In the genomic region with DNA sequence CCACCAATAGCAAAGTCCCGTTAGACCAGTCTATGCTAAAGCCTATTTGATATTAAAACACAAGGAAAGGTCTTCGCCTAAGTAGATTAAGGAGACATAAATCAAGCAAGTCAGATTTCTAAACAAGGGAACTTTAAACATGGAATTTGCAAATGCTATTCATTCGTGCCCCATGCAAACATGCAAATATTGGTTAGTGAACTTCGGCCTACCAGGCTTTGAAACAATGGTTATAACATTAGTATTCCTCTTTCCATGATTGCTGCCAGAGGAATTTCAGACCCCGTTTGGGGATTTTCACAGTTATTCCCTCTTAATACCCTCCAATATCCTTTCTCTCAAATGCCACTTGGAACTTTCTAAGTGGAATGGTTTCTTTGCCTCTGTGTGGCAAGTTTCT, we compare ENCODE assay signal across 23 cellular contexts. TPM values are rescaled to one million over a fixed set of nuclear protein-coding genes. Genes with fewer than 3 reads are reported as not detected.
DNase-seq lines count a peak whose midpoint lies in the region; ATAC-seq, FAIRE-seq and TF ChIP-seq lines count a peak whose summit lies in the region.
"Had no signal": no experiment of that assay in that cellular context is flagged by ENCODE, and none has a peak within 500 bp of the region (broad histone marks: within the 10 kb centered on the region; RNA-seq: fewer than 3 reads in every experiment).

No MANE protein-coding gene starts in this region.

- POLR2A ChIA-PET in HepG2 (lab: Yijun Ruan, JAX): no interaction called here

- H3K79me2 ChIP-seq in HepG2 (ENCODE audit: insufficient read depth, low read length): no peaks in the 10 kb centered on the region

- in situ Hi-C loops in HepG2 (cut with HindIII; ENCODE audit: extremely low pct_ligation_motif_present, low pct_unique_long_range_greater_than_20kb): no loop called here

- BruUV-seq in HepG2 (replicated peaks; lab: Mats Ljungman, UMichigan): no TSS peak

- TF ChIP-seq EP300 in HepG2 (IDR thresholded peaks at IDR 0.05; ENCODE audit: low read depth in 2 of 2, low read length in 2 of 2) (no peak), HepG2 (CRISPR knock-in tag; IDR thresholded peaks at IDR 0.05; ENCODE audit: borderline replicate concordance) (no peak)

- H3K9ac ChIP-seq in HepG2 (ENCODE audit: insufficient read depth, low read depth, low read length): no peak overlapping the region
- H3K9ac ChIP-seq: BLaER1 treated with 17β-estradiol and CSF1 and Interleukin-3, amounts not matched to agents 10 nM and 100 nM; GM23248 had no signal

- CTCF ChIA-PET in HepG2 (lab: Yijun Ruan, JAX; ENCODE audit: low intra/inter-chr PET ratio, low total read pairs): no interaction called here

- TF ChIP-seq CTCF in D721Med (IDR thresholded peaks at IDR 0.05; ENCODE audit: insufficient read depth, missing control alignments): no peak
- TF ChIP-seq CTCF in HepG2 (CRISPR knock-in tag; IDR thresholded peaks at IDR 0.05): no peak
- TF ChIP-seq CTCF in GM10266 (IDR thresholded peaks at IDR 0.05; ENCODE audit: control insufficient read depth, insufficient read depth, low read depth, missing control alignments): no peak

- H3K9me3 ChIP-seq in HepG2 (ENCODE audit: low read length): no peaks in the 10 kb centered on the region
- H3K9me3 ChIP-seq: A549; BE2C; BLaER1 treated with 17β-estradiol and CSF1 and Interleukin-3, amounts not matched to agents 10 nM and 100 nM had no signal

- H4K20me1 ChIP-seq in HepG2 (ENCODE audit: insufficient read depth, low read length): no peaks in the 10 kb centered on the region
- H4K20me1 ChIP-seq: BLaER1 treated with 17β-estradiol and CSF1 and Interleukin-3, amounts not matched to agents 10 nM and 100 nM had no signal

- TF ChIP-seq RAD21 in HepG2 (CRISPR knock-in tag; IDR thresholded peaks at IDR 0.05): no peak

- no peak overlapping the region for H3K4me3 ChIP-seq in HepG2 (replicated peaks in 1 of 3; ENCODE audit: insufficient read depth in 1 of 3, low read depth in 2 of 3, low read length in 3 of 3)
- H3K4me3 ChIP-seq: A549; BLaER1 treated with 17β-estradiol and CSF1 and Interleukin-3, amounts not matched to agents 10 nM and 100 nM; GM12878; GM23248 had no signal

- under 1% methylated on average over 5 of the region's 5 CpGs for WGBS in HepG2 (ENCODE audit: low lambda C conversion rate)

- H3K36me3 ChIP-seq in HepG2 (replicated peaks in 1 of 2; ENCODE audit: control insufficient read depth in 1 of 2, insufficient read depth in 2 of 2, low read length in 2 of 2): no peaks in the 10 kb centered on the region
- H3K36me3 ChIP-seq: BE2C; BLaER1 treated with 17β-estradiol and CSF1 and Interleukin-3, amounts not matched to agents 10 nM and 100 nM had no signal

- H2AFZ ChIP-seq in HepG2 (ENCODE audit: low read length): peak overlapping the region; percentile 54
- H2AFZ ChIP-seq: GM23248 had no signal

- no peak for TF ChIP-seq POLR2A in HepG2 (IDR thresholded peaks at IDR 0.05; ENCODE audit: insufficient read depth in 1 of 2, low read depth in 2 of 2, low read length in 2 of 2)

- H3K27ac ChIP-seq in HepG2 (ENCODE audit: extremely low read length, insufficient read depth, low read length): no peak overlapping the region
- H3K27ac ChIP-seq: A549; BLaER1 treated with 17β-estradiol and CSF1 and Interleukin-3, amounts not matched to agents 10 nM and 100 nM; GM23248 had no signal

- ATAC-seq in HepG2 (no peak), left colon (no peak)
- ATAC-seq: A549, GM12878 had no signal

- peaks cover 35% of the 10 kb centered on the region for H3K4me1 ChIP-seq in HepG2 (ENCODE audit: insufficient read depth, low read length)
- H3K4me1 ChIP-seq: BE2C had no signal

- peak; percentile 84 for FAIRE-seq in D721Med (lab: Jason Lieb, UNC)
- FAIRE-seq in HepG2 (lab: Jason Lieb, UNC): no peak
- FAIRE-seq: A549, G401.6, GM12878, GM19239, H1 had no signal

- intact Hi-C loops in HepG2 (cut with micrococcal nuclease; ENCODE audit: unreplicated experiment) (no loop called here), left colon (cut with DNase I, micrococcal nuclease) (no loop called here)

- DNase-seq in D721Med (ENCODE audit: insufficient read length, low spot score) (no peak), NCI-H82 (lab: John Stamatoyannopoulos, UW) (peak; percentile 85), HepG2 (ENCODE audit: low spot score) (peak; percentile 9), GM10266 (ENCODE audit: extremely low spot score) (no peak), NCI-H2107 treated with DMSO at 0.1 percent for 48 hours (lab: John Stamatoyannopoulos, UW; ENCODE audit: unreplicated experiment) (no peak), left colon (no peak)
- DNase-seq: 8988T; ACHN; AML-193; BE2C; CD4-positive, alpha-beta T cell; CD8-positive, alpha-beta memory T cell; DMS153; DND-41; GM23248; H7; HCEC 1CT had no signal

- no peaks in the 10 kb centered on the region for H3K27me3 ChIP-seq in HepG2 (ENCODE audit: control insufficient read depth in 1 of 2, insufficient read depth in 2 of 2, low read length in 2 of 2)
- H3K27me3 ChIP-seq: BLaER1 treated with 17β-estradiol and CSF1 and Interleukin-3, amounts not matched to agents 10 nM and 100 nM had no signal

- H3K4me2 ChIP-seq in HepG2 (ENCODE audit: low read depth, low read length): peak overlapping the region; percentile 5; the same call in 1 of the 2 replicates
- H3K4me2 ChIP-seq: A549; BLaER1 treated with 17β-estradiol and CSF1 and Interleukin-3, amounts not matched to agents 10 nM and 100 nM had no signal

TF ChIP-seq in HepG2, 621 proteins besides CTCF, POLR2A, EP300 and RAD21 (continues in another document):
- TF ChIP-seq ZNF136 (CRISPR knock-in tag; IDR thresholded peaks at IDR 0.05; ENCODE audit: low read depth) (no peak), ZNF713 (CRISPR knock-in tag; IDR thresholded peaks at IDR 0.05) (no peak), EHMT2 (IDR thresholded peaks at IDR 0.05; ENCODE audit: borderline replicate concordance, low read depth, low read length) (no peak), ELF1 (CRISPR knock-in tag; IDR thresholded peaks at IDR 0.05) (no peak), ZNF629 (CRISPR knock-in tag; conservative IDR thresholded peaks at IDR 0.05) (no peak), MEIS1 (CRISPR knock-in tag; IDR thresholded peaks at IDR 0.05; ENCODE audit: borderline replicate concordance) (no peak), ISX (CRISPR knock-in tag; conservative IDR thresholded peaks at IDR 0.05) (no peak), ZNF546 (CRISPR knock-in tag; conservative IDR thresholded peaks at IDR 0.05) (no peak)
- TF ChIP-seq, protein P1, sequence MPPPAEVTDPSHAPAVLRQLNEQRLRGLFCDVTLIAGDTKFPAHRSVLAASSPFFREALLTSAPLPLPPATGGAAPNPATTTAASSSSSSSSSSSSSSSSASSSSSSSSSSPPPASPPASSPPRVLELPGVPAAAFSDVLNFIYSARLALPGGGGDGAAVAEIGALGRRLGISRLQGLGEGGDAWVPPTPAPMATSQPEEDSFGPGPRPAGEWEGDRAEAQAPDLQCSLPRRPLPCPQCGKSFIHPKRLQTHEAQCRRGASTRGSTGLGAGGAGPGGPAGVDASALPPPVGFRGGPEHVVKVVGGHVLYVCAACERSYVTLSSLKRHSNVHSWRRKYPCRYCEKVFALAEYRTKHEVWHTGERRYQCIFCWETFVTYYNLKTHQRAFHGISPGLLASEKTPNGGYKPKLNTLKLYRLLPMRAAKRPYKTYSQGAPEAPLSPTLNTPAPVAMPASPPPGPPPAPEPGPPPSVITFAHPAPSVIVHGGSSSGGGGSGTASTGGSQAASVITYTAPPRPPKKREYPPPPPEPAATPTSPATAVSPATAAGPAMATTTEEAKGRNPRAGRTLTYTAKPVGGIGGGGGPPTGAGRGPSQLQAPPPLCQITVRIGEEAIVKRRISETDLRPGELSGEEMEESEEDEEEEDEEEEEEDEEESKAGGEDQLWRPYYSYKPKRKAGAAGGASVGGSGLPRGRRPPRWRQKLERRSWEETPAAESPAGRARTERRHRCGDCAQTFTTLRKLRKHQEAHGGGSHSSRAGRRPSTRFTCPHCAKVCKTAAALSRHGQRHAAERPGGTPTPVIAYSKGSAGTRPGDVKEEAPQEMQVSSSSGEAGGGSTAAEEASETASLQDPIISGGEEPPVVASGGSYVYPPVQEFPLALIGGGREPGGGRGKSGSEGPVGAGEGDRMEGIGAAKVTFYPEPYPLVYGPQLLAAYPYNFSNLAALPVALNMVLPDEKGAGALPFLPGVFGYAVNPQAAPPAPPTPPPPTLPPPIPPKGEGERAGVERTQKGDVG (CRISPR knock-in tag; IDR thresholded peaks at IDR 0.05; ENCODE audit: borderline replicate concordance): no peak

RNA-seq across cellular contexts. Expression of a gene that starts 36.9 kb away (rescaled TPM):
- total RNA-seq in HepG2 (2016; rRNA removed; fragmentation: Illumina TruSeq; extraction: Trizol) (11.9 and 13.1 TPM in 2 replicates), left colon (10 to 100 TPM; 29.8 to 34.0 TPM)
- total RNA-seq in HepG2 (2016; cell fraction: cytosol; rRNA removed; fragmentation: Illumina TruSeq; extraction: Trizol; ENCODE audit: low read depth): 5.4 and 7.1 TPM in 2 replicates
- total RNA-seq in HepG2 (2016; cell fraction: insoluble cytoplasmic fraction; rRNA removed; fragmentation: Illumina TruSeq; extraction: Trizol): 11.5 and 15.5 TPM in 2 replicates
- 9.9 and 10.1 TPM in 2 replicates for total RNA-seq in HepG2 (2016; cell fraction: membrane; rRNA removed; fragmentation: Illumina TruSeq; extraction: Trizol)
- 24.9 and 26.5 TPM in 2 replicates for total RNA-seq in HepG2 (2016; cell fraction: nucleus; rRNA removed; fragmentation: Illumina TruSeq; extraction: Trizol)
- 5.4 and 7.1 TPM in 2 replicates for polyA plus RNA-seq in HepG2 (2011; rRNA removed)
- polyA plus RNA-seq in HepG2 (2011; cell fraction: cytosol; rRNA removed): 2.2 and 3.9 TPM in 2 replicates
- polyA plus RNA-seq in HepG2 (2011; cell fraction: nucleus; rRNA removed): 6.2 and 6.6 TPM in 2 replicates
- 8.9 and 11.0 TPM in 2 replicates for polyA plus RNA-seq in HepG2 (2012)
- 3.4 and 6.5 TPM in 2 replicates for polyA plus RNA-seq in HepG2 (2016; cell fraction: cytosol; fragmentation: Illumina TruSeq; extraction: Trizol; ENCODE audit: low read depth)
- polyA plus RNA-seq in HepG2 (2016; cell fraction: insoluble cytoplasmic fraction; fragmentation: Illumina TruSeq; extraction: Trizol; ENCODE audit: low read depth): 11.9 and 12.1 TPM in 2 replicates
- 6.9 and 8.3 TPM in 2 replicates for polyA plus RNA-seq in HepG2 (2016; cell fraction: membrane; fragmentation: Illumina TruSeq; extraction: Trizol; ENCODE audit: low read depth)
- 19.8 and 24.6 TPM in 2 replicates for polyA plus RNA-seq in HepG2 (2016; cell fraction: nucleus; fragmentation: Illumina TruSeq; extraction: Trizol; ENCODE audit: insufficient read depth, low read depth)
- 4.1 and 5.7 TPM in 2 replicates for polyA minus RNA-seq in HepG2 (2011; rRNA and poly(A)+ RNA removed; ENCODE audit: low replicate concordance)
- polyA minus RNA-seq in HepG2 (2011; cell fraction: cytosol; rRNA and poly(A)+ RNA removed): 4.0 and 5.2 TPM in 2 replicates
- polyA minus RNA-seq in HepG2 (2011; cell fraction: nucleus; rRNA and poly(A)+ RNA removed): 40.4 and 43.9 TPM in 2 replicates

Comparison
In these comparisons a context has a peak if more than half of its experiments do, and no peak if none do; other contexts are left out.
1. DNase-seq: peak in NCI-H82 (single experiment) and HepG2 (single experiment); none in D721Med (single experiment), GM10266 (single experiment), NCI-H2107 treated with DMSO at 0.1 percent for 48 hours (single experiment) and left colon (0 of 2).